In the genomic region with DNA sequence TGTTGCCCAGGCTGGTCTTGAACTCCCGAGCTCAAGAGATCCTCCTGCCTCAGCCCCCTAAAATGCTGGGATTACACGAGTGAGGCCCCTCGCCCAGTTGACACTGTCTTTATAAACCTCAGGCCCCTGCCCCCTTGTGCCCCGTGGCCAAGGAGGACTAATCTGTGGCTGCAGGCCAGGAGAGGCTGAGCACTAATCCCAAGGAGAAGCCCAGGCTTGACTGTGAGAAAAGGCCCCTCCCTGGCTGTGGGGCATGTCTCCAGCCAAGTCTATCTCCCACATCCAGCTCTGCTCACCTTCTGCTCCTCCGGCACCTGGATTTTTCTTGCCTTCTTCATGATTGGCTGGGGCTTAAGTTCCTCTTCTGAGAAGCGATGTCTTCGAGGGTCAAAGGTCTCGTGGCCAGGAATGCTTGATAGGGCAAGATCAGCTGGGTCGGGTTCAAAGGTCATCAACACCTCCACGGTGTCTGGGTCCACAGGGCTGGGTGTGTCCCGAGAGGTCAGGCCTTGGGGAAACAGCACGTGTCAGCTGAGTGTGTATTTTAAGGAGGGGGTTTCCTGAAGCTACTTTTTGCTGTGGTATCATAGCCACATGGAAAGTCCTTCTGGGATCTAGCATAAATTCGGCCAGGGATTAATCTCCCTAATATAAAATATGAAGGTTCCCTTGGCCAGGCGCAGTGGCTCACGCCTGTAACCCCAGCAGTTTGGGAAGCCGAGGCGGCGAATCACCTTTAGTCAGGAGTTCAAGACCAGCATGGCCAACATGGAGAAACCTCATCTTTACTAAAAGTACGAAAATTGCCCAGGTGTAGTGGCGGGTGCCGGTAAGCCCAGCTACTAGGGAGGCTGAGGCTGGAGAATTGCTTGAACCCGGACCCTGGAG, we compare ENCODE assay signal across 1 cellular context.
A peak's percentile ranks its signal among the peaks of the same experiment; 100 is the strongest.
TF ChIP-seq lines count a peak whose summit lies in the region.

No MANE protein-coding gene starts in this region.

TF ChIP-seq in K562, 482 proteins besides CTCF, POLR2A, EP300 and RAD21 (continued from another document and continues in another):
- TF ChIP-seq, protein P1, sequence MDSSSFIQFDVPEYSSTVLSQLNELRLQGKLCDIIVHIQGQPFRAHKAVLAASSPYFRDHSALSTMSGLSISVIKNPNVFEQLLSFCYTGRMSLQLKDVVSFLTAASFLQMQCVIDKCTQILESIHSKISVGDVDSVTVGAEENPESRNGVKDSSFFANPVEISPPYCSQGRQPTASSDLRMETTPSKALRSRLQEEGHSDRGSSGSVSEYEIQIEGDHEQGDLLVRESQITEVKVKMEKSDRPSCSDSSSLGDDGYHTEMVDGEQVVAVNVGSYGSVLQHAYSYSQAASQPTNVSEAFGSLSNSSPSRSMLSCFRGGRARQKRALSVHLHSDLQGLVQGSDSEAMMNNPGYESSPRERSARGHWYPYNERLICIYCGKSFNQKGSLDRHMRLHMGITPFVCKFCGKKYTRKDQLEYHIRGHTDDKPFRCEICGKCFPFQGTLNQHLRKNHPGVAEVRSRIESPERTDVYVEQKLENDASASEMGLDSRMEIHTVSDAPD (CRISPR knock-in tag; IDR thresholded peaks at IDR 0.05), result no peak
- TF ChIP-seq, protein P2, sequence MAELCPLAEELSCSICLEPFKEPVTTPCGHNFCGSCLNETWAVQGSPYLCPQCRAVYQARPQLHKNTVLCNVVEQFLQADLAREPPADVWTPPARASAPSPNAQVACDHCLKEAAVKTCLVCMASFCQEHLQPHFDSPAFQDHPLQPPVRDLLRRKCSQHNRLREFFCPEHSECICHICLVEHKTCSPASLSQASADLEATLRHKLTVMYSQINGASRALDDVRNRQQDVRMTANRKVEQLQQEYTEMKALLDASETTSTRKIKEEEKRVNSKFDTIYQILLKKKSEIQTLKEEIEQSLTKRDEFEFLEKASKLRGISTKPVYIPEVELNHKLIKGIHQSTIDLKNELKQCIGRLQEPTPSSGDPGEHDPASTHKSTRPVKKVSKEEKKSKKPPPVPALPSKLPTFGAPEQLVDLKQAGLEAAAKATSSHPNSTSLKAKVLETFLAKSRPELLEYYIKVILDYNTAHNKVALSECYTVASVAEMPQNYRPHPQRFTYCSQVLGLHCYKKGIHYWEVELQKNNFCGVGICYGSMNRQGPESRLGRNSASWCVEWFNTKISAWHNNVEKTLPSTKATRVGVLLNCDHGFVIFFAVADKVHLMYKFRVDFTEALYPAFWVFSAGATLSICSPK (IDR thresholded peaks at IDR 0.05; ENCODE audit: borderline replicate concordance), result no peak
- TF ChIP-seq, protein P3, sequence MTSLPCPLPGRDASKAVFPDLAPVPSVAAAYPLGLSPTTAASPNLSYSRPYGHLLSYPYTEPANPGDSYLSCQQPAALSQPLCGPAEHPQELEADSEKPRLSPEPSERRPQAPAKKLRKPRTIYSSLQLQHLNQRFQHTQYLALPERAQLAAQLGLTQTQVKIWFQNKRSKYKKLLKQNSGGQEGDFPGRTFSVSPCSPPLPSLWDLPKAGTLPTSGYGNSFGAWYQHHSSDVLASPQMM (CRISPR knock-in tag; IDR thresholded peaks at IDR 0.05), result no peak
- TF ChIP-seq, protein P4, sequence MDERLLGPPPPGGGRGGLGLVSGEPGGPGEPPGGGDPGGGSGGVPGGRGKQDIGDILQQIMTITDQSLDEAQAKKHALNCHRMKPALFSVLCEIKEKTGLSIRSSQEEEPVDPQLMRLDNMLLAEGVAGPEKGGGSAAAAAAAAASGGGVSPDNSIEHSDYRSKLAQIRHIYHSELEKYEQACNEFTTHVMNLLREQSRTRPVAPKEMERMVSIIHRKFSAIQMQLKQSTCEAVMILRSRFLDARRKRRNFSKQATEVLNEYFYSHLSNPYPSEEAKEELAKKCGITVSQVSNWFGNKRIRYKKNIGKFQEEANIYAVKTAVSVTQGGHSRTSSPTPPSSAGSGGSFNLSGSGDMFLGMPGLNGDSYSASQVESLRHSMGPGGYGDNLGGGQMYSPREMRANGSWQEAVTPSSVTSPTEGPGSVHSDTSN (CRISPR knock-in tag; IDR thresholded peaks at IDR 0.05; ENCODE audit: low read depth), result no peak
- TF ChIP-seq, protein P4 (tag; conservative IDR thresholded peaks at IDR 0.05; ENCODE audit: low read depth), result no peak
- no peak for TF ChIP-seq FOXA3 (CRISPR knock-in tag; conservative IDR thresholded peaks at IDR 0.05 in 1 of 2, IDR thresholded peaks at IDR 0.05 in 1 of 2)
- no peak for TF ChIP-seq ZNF77 (CRISPR knock-in tag; IDR thresholded peaks at IDR 0.05)
- 0 out of 2 replicates have a peak, but pooled peaks have one; percentile 25 for TF ChIP-seq TRIM28 (IDR thresholded peaks at IDR 0.05)
- TF ChIP-seq ZNF263 (CRISPR knock-in tag; IDR thresholded peaks at IDR 0.05; ENCODE audit: borderline replicate concordance), result peak; percentile 89
- TF ChIP-seq PHF8 (IDR thresholded peaks at IDR 0.05; ENCODE audit: borderline replicate concordance, low read length), result no peak
- no peak for TF ChIP-seq ZNF707 (CRISPR knock-in tag; conservative IDR thresholded peaks at IDR 0.05)
- TF ChIP-seq DDX20 (tag; IDR thresholded peaks at IDR 0.05; ENCODE audit: low read depth), result no peak
- TF ChIP-seq ZSCAN32 (CRISPR knock-in tag; IDR thresholded peaks at IDR 0.05), result no peak
- TF ChIP-seq MYC (IDR thresholded peaks at IDR 0.05; ENCODE audit: low read depth, low read length), result peak; percentile 66
- TF ChIP-seq MYC (CRISPR knock-in tag; IDR thresholded peaks at IDR 0.05; ENCODE audit: borderline replicate concordance, low read depth), result no peak
- no peak for TF ChIP-seq ZNF75A (CRISPR knock-in tag; IDR thresholded peaks at IDR 0.05)
- TF ChIP-seq ZNF431 (CRISPR knock-in tag; IDR thresholded peaks at IDR 0.05), result no peak
- TF ChIP-seq, protein P5, sequence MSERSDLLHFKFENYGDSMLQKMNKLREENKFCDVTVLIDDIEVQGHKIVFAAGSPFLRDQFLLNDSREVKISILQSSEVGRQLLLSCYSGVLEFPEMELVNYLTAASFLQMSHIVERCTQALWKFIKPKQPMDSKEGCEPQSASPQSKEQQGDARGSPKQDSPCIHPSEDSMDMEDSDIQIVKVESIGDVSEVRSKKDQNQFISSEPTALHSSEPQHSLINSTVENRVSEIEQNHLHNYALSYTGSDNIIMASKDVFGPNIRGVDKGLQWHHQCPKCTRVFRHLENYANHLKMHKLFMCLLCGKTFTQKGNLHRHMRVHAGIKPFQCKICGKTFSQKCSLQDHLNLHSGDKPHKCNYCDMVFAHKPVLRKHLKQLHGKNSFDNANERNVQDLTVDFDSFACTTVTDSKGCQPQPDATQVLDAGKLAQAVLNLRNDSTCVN (CRISPR knock-in tag; IDR thresholded peaks at IDR 0.05), result no peak
- no peak for TF ChIP-seq U2AF1 (optimal IDR thresholded peaks at IDR 0.05; ENCODE audit: low read depth, low read length)
- TF ChIP-seq ZNF780A (CRISPR knock-in tag; IDR thresholded peaks at IDR 0.05), result no peak
- TF ChIP-seq, protein P6, sequence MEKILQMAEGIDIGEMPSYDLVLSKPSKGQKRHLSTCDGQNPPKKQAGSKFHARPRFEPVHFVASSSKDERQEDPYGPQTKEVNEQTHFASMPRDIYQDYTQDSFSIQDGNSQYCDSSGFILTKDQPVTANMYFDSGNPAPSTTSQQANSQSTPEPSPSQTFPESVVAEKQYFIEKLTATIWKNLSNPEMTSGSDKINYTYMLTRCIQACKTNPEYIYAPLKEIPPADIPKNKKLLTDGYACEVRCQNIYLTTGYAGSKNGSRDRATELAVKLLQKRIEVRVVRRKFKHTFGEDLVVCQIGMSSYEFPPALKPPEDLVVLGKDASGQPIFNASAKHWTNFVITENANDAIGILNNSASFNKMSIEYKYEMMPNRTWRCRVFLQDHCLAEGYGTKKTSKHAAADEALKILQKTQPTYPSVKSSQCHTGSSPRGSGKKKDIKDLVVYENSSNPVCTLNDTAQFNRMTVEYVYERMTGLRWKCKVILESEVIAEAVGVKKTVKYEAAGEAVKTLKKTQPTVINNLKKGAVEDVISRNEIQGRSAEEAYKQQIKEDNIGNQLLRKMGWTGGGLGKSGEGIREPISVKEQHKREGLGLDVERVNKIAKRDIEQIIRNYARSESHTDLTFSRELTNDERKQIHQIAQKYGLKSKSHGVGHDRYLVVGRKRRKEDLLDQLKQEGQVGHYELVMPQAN (IDR thresholded peaks at IDR 0.05; ENCODE audit: borderline replicate concordance), result peak; percentile 15; the same call in 1 of the 2 replicates
- TF ChIP-seq NFIC (IDR thresholded peaks at IDR 0.05), result peak; percentile 63
- no peak for TF ChIP-seq ZNF444 (CRISPR knock-in tag; IDR thresholded peaks at IDR 0.05)
- TF ChIP-seq ZKSCAN8 (CRISPR knock-in tag; IDR thresholded peaks at IDR 0.05), result no peak
- TF ChIP-seq CBFA2T3 (IDR thresholded peaks at IDR 0.05), result peak; percentile 77
- TF ChIP-seq NEUROD1 (IDR thresholded peaks at IDR 0.05; ENCODE audit: borderline replicate concordance, low read depth, low read length, partially characterized antibody), result no peak
- TF ChIP-seq RBBP5 (IDR thresholded peaks at IDR 0.05; ENCODE audit: borderline replicate concordance, insufficient read depth, low read length, poor library complexity, severe bottlenecking), result no peak
- no peak for TF ChIP-seq ZNF175 (CRISPR knock-in tag; IDR thresholded peaks at IDR 0.05; ENCODE audit: low read depth)
- TF ChIP-seq SIRT6 (IDR thresholded peaks at IDR 0.05; ENCODE audit: low read depth, low read length), result no peak
- TF ChIP-seq XRCC4 (IDR thresholded peaks at IDR 0.05; ENCODE audit: extremely low read depth, insufficient read depth, insufficient read length), result no peak
- TF ChIP-seq, protein P7, sequence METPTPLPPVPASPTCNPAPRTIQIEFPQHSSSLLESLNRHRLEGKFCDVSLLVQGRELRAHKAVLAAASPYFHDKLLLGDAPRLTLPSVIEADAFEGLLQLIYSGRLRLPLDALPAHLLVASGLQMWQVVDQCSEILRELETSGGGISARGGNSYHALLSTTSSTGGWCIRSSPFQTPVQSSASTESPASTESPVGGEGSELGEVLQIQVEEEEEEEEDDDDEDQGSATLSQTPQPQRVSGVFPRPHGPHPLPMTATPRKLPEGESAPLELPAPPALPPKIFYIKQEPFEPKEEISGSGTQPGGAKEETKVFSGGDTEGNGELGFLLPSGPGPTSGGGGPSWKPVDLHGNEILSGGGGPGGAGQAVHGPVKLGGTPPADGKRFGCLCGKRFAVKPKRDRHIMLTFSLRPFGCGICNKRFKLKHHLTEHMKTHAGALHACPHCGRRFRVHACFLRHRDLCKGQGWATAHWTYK (CRISPR knock-in tag; IDR thresholded peaks at IDR 0.05), result no peak
- no peak for TF ChIP-seq KAT8 (IDR thresholded peaks at IDR 0.05; ENCODE audit: low read depth)
- no peak for TF ChIP-seq HNRNPK (IDR thresholded peaks at IDR 0.05; ENCODE audit: low read depth, low read length, poor library complexity, severe bottlenecking)
- peak; percentile 51; the same call in 1 of the 2 replicates for TF ChIP-seq FOSL1 (tag; conservative IDR thresholded peaks at IDR 0.05)
- TF ChIP-seq TGIF2 (CRISPR knock-in tag; IDR thresholded peaks at IDR 0.05), result no peak
- TF ChIP-seq SMAD2 (IDR thresholded peaks at IDR 0.05; ENCODE audit: low read depth, low read length), result no peak
- peak; percentile 17; the same call in 1 of the 2 replicates for TF ChIP-seq DPF2 (IDR thresholded peaks at IDR 0.05)
- TF ChIP-seq, protein P8, sequence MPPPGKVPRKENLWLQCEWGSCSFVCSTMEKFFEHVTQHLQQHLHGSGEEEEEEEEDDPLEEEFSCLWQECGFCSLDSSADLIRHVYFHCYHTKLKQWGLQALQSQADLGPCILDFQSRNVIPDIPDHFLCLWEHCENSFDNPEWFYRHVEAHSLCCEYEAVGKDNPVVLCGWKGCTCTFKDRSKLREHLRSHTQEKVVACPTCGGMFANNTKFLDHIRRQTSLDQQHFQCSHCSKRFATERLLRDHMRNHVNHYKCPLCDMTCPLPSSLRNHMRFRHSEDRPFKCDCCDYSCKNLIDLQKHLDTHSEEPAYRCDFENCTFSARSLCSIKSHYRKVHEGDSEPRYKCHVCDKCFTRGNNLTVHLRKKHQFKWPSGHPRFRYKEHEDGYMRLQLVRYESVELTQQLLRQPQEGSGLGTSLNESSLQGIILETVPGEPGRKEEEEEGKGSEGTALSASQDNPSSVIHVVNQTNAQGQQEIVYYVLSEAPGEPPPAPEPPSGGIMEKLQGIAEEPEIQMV (tag; conservative IDR thresholded peaks at IDR 0.05; ENCODE audit: low read depth), result 0 out of 2 replicates have a peak, but pooled peaks have one; percentile 52
- TF ChIP-seq RCOR1 (IDR thresholded peaks at IDR 0.05; ENCODE audit: borderline replicate concordance in 1 of 2, low read depth in 2 of 2, low read length in 2 of 2), result peak; percentile 44 to 59; a peak in 2 of 4 replicates
- TF ChIP-seq ETV1 (tag; conservative IDR thresholded peaks at IDR 0.05; ENCODE audit: low read depth), result no peak
- no peak for TF ChIP-seq ZBED1 (IDR thresholded peaks at IDR 0.05)
- TF ChIP-seq, protein P9, sequence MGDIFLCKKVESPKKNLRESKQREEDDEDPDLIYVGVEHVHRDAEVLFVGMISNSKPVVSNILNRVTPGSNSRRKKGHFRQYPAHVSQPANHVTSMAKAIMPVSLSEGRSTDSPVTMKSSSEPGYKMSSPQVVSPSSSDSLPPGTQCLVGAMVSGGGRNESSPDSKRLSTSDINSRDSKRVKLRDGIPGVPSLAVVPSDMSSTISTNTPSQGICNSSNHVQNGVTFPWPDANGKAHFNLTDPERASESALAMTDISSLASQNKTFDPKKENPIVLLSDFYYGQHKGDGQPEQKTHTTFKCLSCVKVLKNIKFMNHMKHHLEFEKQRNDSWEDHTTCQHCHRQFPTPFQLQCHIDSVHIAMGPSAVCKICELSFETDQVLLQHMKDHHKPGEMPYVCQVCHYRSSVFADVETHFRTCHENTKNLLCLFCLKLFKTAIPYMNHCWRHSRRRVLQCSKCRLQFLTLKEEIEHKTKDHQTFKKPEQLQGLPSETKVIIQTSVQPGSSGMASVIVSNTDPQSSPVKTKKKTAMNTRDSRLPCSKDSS (IDR thresholded peaks at IDR 0.05; ENCODE audit: low read depth, partially characterized antibody), result no peak
- no peak for TF ChIP-seq ZNF165 (CRISPR knock-in tag; IDR thresholded peaks at IDR 0.05; ENCODE audit: borderline replicate concordance)
- TF ChIP-seq MCM3 (IDR thresholded peaks at IDR 0.05), result no peak
- TF ChIP-seq, protein P10, sequence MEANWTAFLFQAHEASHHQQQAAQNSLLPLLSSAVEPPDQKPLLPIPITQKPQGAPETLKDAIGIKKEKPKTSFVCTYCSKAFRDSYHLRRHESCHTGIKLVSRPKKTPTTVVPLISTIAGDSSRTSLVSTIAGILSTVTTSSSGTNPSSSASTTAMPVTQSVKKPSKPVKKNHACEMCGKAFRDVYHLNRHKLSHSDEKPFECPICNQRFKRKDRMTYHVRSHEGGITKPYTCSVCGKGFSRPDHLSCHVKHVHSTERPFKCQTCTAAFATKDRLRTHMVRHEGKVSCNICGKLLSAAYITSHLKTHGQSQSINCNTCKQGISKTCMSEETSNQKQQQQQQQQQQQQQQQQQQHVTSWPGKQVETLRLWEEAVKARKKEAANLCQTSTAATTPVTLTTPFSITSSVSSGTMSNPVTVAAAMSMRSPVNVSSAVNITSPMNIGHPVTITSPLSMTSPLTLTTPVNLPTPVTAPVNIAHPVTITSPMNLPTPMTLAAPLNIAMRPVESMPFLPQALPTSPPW (CRISPR knock-in tag; IDR thresholded peaks at IDR 0.05), result peak; percentile 22; the same call in 1 of the 2 replicates
- no peak for TF ChIP-seq CCAR2 (IDR thresholded peaks at IDR 0.05; ENCODE audit: low read depth, low read length)
- TF ChIP-seq DIDO1 (tag; IDR thresholded peaks at IDR 0.05; ENCODE audit: low read depth), result no peak
- TF ChIP-seq ZBTB8A (IDR thresholded peaks at IDR 0.05; ENCODE audit: partially characterized antibody), result no peak
